In the genomic region with DNA sequence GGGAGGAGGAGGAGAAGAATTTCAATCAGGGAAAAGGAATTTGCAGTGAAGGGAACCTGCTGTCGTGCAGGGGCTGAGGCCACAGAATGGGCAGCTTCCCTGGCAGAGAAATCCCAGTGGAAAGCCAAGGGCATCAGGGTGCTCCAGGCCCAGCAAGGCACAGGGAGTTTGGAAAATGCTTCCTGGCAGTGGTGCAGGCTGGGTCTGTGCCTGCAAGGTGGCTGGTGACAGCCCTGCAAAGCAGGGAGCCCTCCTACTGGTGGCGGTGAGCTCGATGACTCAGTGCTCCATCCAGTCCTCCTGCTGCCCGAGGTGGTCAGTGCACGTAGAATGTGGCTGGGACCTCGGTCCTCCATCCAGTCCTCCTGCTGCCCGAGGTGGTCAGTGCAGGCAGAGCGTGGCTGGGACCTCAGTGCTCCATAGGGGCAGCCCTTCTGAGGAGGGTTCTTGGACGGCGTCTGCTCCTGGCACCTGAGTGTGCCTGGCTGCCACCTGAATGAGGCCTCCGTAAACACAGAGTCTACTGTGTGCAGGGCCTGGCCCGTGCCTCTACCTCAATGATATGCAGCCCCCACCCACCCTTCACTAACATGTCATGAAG, we compare ENCODE assay signal across 23 cellular contexts.
"Had no signal": no experiment of that assay in that cellular context is flagged by ENCODE, and none has a peak within 500 bp of the region (broad histone marks: within the 10 kb centered on the region; RNA-seq: fewer than 3 reads in every experiment).

No MANE protein-coding gene starts in this region.

- ATAC-seq: activated T-helper 17 cell treated with anti-CD3 and anti-CD28 coated beads, Interleukin-2, amount 50 U/mL, for 72 hours; PC-3; WTC11 had no signal

- H3K4me3 ChIP-seq: adrenal gland, MG63 had no signal

- H3K27ac ChIP-seq: adrenal gland had no signal

- DNase-seq: activated CD4-positive, alpha-beta T cell treated with anti-CD3 and anti-CD28 coated beads, Interleukin-2, amount 10 ng/mL, durations not matched to agents 24 days and 14 days; activated CD4-positive, alpha-beta T cell treated with anti-CD3 and anti-CD28 coated beads, Interleukin-2, amount 50 U/mL, for 48 hours; activated CD4-positive, CD25-positive, alpha-beta regulatory T cell treated with anti-CD3 and anti-CD28 coated beads, Interleukin-2, amount 50 U/mL, for 72 hours; activated naive CD4-positive, alpha-beta T cell treated with anti-CD3 and anti-CD28 coated beads, Interleukin-2, amount 50 U/mL, for 16 hours; activated naive CD8-positive, alpha-beta T cell treated with anti-CD3 and anti-CD28 coated beads, Interleukin-2, amount 10 ng/mL, durations not matched to agents 7 days and 5 days; activated T-cell treated with anti-CD3 and anti-CD28 coated beads for 4 hours; activated T-cell treated with anti-CD3 and anti-CD28 coated beads, Interleukin-2, amount 50 U/mL, for 48 hours; anterior cingulate cortex; MG63; MV-4-11; NCI-H1092 treated with DMSO at 0.1 percent for 48 hours; NCI-H1417 treated with DMSO at 0.1 percent for 48 hours; NCI-H1694; NCI-H2029; NCI-H2107; NCI-H2171 treated with DMSO at 0.1 percent for 48 hours; NCI-H226; NCI-H69; PC-3; SHP77 treated with DMSO at 0.1 percent for 48 hours had no signal

- H3K9me3 ChIP-seq: adrenal gland, MG63 had no signal

- H3K36me3 ChIP-seq: adrenal gland, MG63 had no signal

- H3K27me3 ChIP-seq: adrenal gland had no signal

- H3K4me1 ChIP-seq: adrenal gland had no signal
